ENCODE assay signal across 8 cellular contexts in the genomic region with DNA sequence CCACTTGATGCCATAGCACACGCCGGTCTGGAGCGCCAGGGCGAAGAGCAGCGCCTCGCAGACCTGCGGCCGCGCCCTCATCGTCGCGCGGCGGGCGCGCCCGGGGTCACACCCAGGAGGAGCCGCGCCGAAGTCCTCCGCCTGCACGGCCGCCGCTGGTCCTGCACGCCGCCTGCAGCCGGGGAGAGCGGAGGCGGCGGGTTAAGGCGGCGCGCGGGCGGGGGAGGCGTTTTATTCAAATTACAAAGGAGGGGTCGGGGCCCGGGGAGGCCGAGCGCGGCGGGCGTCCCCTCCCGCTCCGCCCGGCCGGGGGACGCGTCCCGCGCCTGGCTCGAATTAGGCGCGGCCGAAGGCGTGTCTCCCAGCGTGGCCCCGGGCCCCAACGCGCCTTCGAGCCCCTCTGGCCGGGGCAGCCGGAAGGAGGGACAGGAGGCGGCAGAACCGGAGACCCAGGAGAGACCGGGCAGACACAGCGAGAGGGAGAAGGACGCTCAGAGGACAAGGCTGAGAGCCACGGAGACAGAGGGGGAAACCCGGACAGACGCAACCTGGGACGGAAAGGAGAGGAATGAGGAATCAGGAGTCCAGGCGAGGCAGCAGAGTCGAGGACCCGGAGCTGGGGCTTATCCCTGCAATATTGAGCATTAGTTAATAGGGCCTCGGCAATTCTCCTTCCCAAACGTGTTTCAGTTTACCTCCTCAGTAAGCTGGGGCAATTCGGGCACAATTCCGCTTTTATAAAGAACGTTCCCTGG. TPM values are rescaled to one million over a fixed set of nuclear protein-coding genes. Genes with fewer than 3 reads are reported as not detected.
DNase-seq lines count a peak whose midpoint lies in the region; ATAC-seq and TF ChIP-seq lines count a peak whose summit lies in the region.

Gene WNT11 (minus strand): TSS at position 176 of the 755 bp plus-strand sequence. CDS start 95 bp downstream, at position 81.

- peak; percentile 10 to 32 (median 19) for ATAC-seq in heart right ventricle

- no peaks in the 10 kb centered on the region for H3K36me3 ChIP-seq in heart right ventricle
- H3K36me3 ChIP-seq in prostate gland, result no peaks in the 10 kb centered on the region

- WGBS in heart right ventricle, 2 donors, result 1% methylated on average over 78 to 80 of the region's 80 CpGs
- WGBS in prostate gland, result under 1% methylated on average over 78 of the region's 80 CpGs

- DNase-seq in SIG-M5 treated with dmso at 0.1 percent for 504 hours (lab: John Stamatoyannopoulos, UW; ENCODE audit: unreplicated experiment) (peak; percentile 34), SIG-M5 (lab: John Stamatoyannopoulos, UW) (no peak), NCI-H2227 treated with DMSO at 0.1 percent for 48 hours (lab: John Stamatoyannopoulos, UW) (peak; percentile 40), activated gamma-delta T cell treated with Interleukin-2 at 50 U/mL for 16 hours (peak; percentile 25), heart right ventricle (peak; percentile 45 to 69), prostate gland (ENCODE audit: low spot score) (peak; percentile 52), T1000 (lab: John Stamatoyannopoulos, UW) (no peak), mucosa of gallbladder (ENCODE audit: low spot score) (no peak)

- intact Hi-C loops in heart right ventricle (cut with DNase I), result loop anchor here (2.0 to 10.0 kb wide), 11 partner anchors 28 to 478 kb away; partner anchors contain the start of genes EMSY (in 1 of the 10), GVQW3 (in 1 of the 10) and THAP12 (in 1 of the 10)
- intact Hi-C loops in prostate gland (cut with DNase I), result loop anchor here (2.0 to 10.0 kb wide), 4 partner anchors 112 to 309 kb away; partner anchors contain the start of gene EMSY

- H3K27ac ChIP-seq in heart right ventricle (peak within 1 kb of the TSS in 1 of 10 donors; percentile 36), prostate gland (peak within 1 kb of the TSS in 1 of 2 donors; percentile 33)

- TF ChIP-seq POLR2A in prostate gland (IDR thresholded peaks at IDR 0.05), result no peak

- H3K4me1 ChIP-seq in heart right ventricle (peaks cover 2 to 52% (median 40%) of the 10 kb centered on the region in 9 donors), prostate gland (replicated peaks) (peaks cover 12% of the 10 kb centered on the region)

- peaks cover 0 to 77% (median 3%) of the 10 kb centered on the region in 7 donors for H3K27me3 ChIP-seq in heart right ventricle
- H3K27me3 ChIP-seq in prostate gland (replicated peaks; ENCODE audit: insufficient read depth), result no peaks in the 10 kb centered on the region

- TF ChIP-seq CTCF in heart right ventricle (IDR thresholded peaks at IDR 0.05) (peak in 3 of 9 donors; percentile 19 to 32 (median 20)), prostate gland (IDR thresholded peaks at IDR 0.05) (peak in 1 of 4 experiments; percentile 13)

- H3K9me3 ChIP-seq in heart right ventricle (no peaks in the 10 kb centered on the region), prostate gland (no peaks in the 10 kb centered on the region)

- H3K4me3 ChIP-seq in heart right ventricle, result peak within 1 kb of the TSS; percentile 46 to 83 (median 70)
- peak within 1 kb of the TSS; percentile 36 to 41 for H3K4me3 ChIP-seq in prostate gland

RNA-seq across cellular contexts. Expression of gene WNT11, which starts in this region (rescaled TPM):
- total RNA-seq in heart right ventricle, result 10 to 100 TPM in 1 of 10 donors, 1 to 10 TPM in 9; 5.1 to 12.0 (median 8.1) TPM
- polyA plus RNA-seq in heart right ventricle, result 1 to 10 TPM; 5.3 to 6.7 TPM
- 1 to 10 TPM; 4.1 to 9.3 TPM for total RNA-seq in prostate gland
- 1.8 TPM for total RNA-seq in mucosa of gallbladder

Comparison
In these comparisons a context has a peak if more than half of its experiments do, and no peak if none do; other contexts are left out.
1. DNase-seq: peak in SIG-M5 treated with dmso at 0.1 percent for 504 hours (single experiment), NCI-H2227 treated with DMSO at 0.1 percent for 48 hours (single experiment), activated gamma-delta T cell treated with Interleukin-2 at 50 U/mL for 16 hours (single experiment), heart right ventricle (2 of 2) and prostate gland (single experiment); none in SIG-M5 (single experiment), T1000 (single experiment) and mucosa of gallbladder (single experiment).